ENCODE assay signal across 18 cellular contexts in the genomic region with DNA sequence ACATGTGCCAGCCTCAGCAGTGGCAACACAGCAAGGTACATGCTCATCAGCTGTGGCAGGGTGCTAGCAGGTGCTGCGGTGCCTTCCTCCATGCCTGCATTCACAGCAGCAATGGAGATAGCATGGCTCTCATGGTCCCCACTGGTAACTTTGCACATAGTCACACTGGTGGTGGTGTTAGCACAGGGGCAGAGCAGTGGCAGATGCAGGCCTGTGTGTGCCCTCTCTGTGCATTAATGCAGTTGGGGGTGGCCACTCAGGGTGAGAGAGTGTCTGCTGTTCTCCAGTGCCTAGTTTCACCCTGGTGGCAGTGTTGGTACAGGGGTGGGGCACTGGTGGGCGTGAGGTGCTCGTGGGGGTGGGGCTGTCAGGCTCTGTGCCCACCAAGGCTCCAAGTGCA. TPM values are rescaled to one million over a fixed set of nuclear protein-coding genes. Genes with fewer than 3 reads are reported as not detected.
DNase-seq lines count a peak whose midpoint lies in the region; ATAC-seq, FAIRE-seq and TF ChIP-seq lines count a peak whose summit lies in the region.
"Had no signal": no experiment of that assay in that cellular context is flagged by ENCODE, and none has a peak within 500 bp of the region (broad histone marks: within the 10 kb centered on the region; RNA-seq: fewer than 3 reads in every experiment).

No MANE protein-coding gene starts in this region.

- no peaks in the 10 kb centered on the region for H3K4me1 ChIP-seq in kidney (ENCODE audit: control insufficient read depth in 1 of 2, insufficient read depth in 1 of 2, low read depth in 1 of 2, low read length in 2 of 2)
- no peaks in the 10 kb centered on the region for H3K4me1 ChIP-seq in PC-3 (ENCODE audit: insufficient read depth, low read length)
- H3K4me1 ChIP-seq: BLaER1, Caco-2 had no signal

- CTCF ChIA-PET in PC-3 (lab: Charles Lee) = no interaction called here

- TF ChIP-seq CTCF in kidney (IDR thresholded peaks at IDR 0.05; ENCODE audit: borderline replicate concordance, extremely low read depth, insufficient read depth) (no peak), PC-3 (conservative IDR thresholded peaks at IDR 0.05; ENCODE audit: low read depth, low read length) (no peak)

- DNase-seq in mesenteric fat pad (ENCODE audit: low spot score) (peak; percentile 68), kidney (no peak), PC-3 (no peak)
- DNase-seq: 8988T; AML-193; Caco-2; CD8-positive, alpha-beta memory T cell; DND-41; GDM1; HCEC 1CT had no signal

- ATAC-seq in PC-3 = no peak
- no peak for ATAC-seq in HG02678 (IDR thresholded peaks at IDR 0.05; ENCODE audit: unreplicated experiment)

- no peaks in the 10 kb centered on the region for H3K36me3 ChIP-seq in kidney (ENCODE audit: control insufficient read depth in 1 of 2, insufficient read depth in 2 of 2, low read length in 2 of 2)
- no peaks in the 10 kb centered on the region for H3K36me3 ChIP-seq in PC-3 (ENCODE audit: low read depth, low read length)
- H3K36me3 ChIP-seq: BLaER1 had no signal

- no peak for FAIRE-seq in kidney (lab: Jason Lieb, UNC)
- FAIRE-seq: GM12892 had no signal

- no peak overlapping the region for H2AFZ ChIP-seq in PC-3 (ENCODE audit: low read length)

- no peaks in the 10 kb centered on the region for H3K9me2 ChIP-seq in PC-3 (replicated peaks; ENCODE audit: low read length)

- H3K79me2 ChIP-seq in PC-3 (ENCODE audit: low read length) = no peaks in the 10 kb centered on the region

- no TSS peak for BruUV-seq in PC-3 (replicated peaks; lab: Mats Ljungman, UMichigan)

- intact Hi-C loops in kidney (cut with DNase I) = no loop called here
- intact Hi-C loops in PC-3 (cut with micrococcal nuclease) = no loop called here

- no peak overlapping the region for H3K4me2 ChIP-seq in PC-3 (ENCODE audit: low read length)
- H3K4me2 ChIP-seq: BLaER1 had no signal

- no peaks in the 10 kb centered on the region for H3K27me3 ChIP-seq in PC-3 (ENCODE audit: low read length)
- H3K27me3 ChIP-seq: BLaER1 had no signal

- peak overlapping the region; percentile 57 for H3K27ac ChIP-seq in angular gyrus (ENCODE audit: low read depth, low read length)
- H3K27ac ChIP-seq in cingulate gyrus (ENCODE audit: low read depth, low read length) = peak overlapping the region; percentile 32
- H3K27ac ChIP-seq in temporal lobe (ENCODE audit: low read depth, low read length) = peak overlapping the region; percentile 81
- H3K27ac ChIP-seq in kidney (ENCODE audit: low read depth in 2 of 2, low read length in 2 of 2) = no peak overlapping the region
- no peak overlapping the region for H3K27ac ChIP-seq in PC-3 (ENCODE audit: low read length)
- H3K27ac ChIP-seq: BLaER1, HL-60 had no signal

- H3F3A ChIP-seq in PC-3 (ENCODE audit: low read length, unreplicated experiment) = no peaks in the 10 kb centered on the region

- H3K4me3 ChIP-seq in kidney (ENCODE audit: low read length in 2 of 2) = no peak overlapping the region
- H3K4me3 ChIP-seq in PC-3 (ENCODE audit: low read length) = no peak overlapping the region
- H3K4me3 ChIP-seq: BLaER1 had no signal

- H3K9me3 ChIP-seq in kidney (ENCODE audit: control insufficient read depth in 1 of 2, low read length in 2 of 2) = no peaks in the 10 kb centered on the region
- H3K9me3 ChIP-seq in PC-3 (ENCODE audit: low read length) = no peaks in the 10 kb centered on the region
- H3K9me3 ChIP-seq: Caco-2 had no signal

- no peak overlapping the region for H3K9ac ChIP-seq in kidney (ENCODE audit: low read length in 2 of 2)
- no peak overlapping the region for H3K9ac ChIP-seq in PC-3 (ENCODE audit: low read length)
- H3K9ac ChIP-seq: BLaER1 had no signal

- POLR2A ChIA-PET in PC-3 (lab: Charles Lee; ENCODE audit: unreplicated experiment) = no interaction called here

- H4K20me1 ChIP-seq in PC-3 (ENCODE audit: low read length) = no peaks in the 10 kb centered on the region
- H4K20me1 ChIP-seq: BLaER1 had no signal

RNA-seq across cellular contexts. Expression of gene PPP1R3A, which starts 17.7 kb away (rescaled TPM):
- not detected for total RNA-seq in mesenteric fat pad
- not detected for total RNA-seq in temporal lobe
- not detected for total RNA-seq in kidney
- not detected for polyA plus RNA-seq in kidney (ENCODE audit: insufficient read depth, low read depth, low replicate concordance)
- total RNA-seq in PC-3 (2014; rRNA removed) = not detected in 2 replicates
- total RNA-seq: Caco-2; CD8-positive, alpha-beta memory T cell; H4 had no signal
- polyA plus RNA-seq: CD8-positive, alpha-beta memory T cell had no signal

Comparison
In these comparisons a context has a peak if more than half of its experiments do, and no peak if none do; other contexts are left out.
1. H3K27ac ChIP-seq: peak in angular gyrus (single experiment), cingulate gyrus (single experiment) and temporal lobe (single experiment); none in kidney (0 of 2) and PC-3 (single experiment).